15 cellular contexts compared by ENCODE assay signal in genomic region chr10:4170181-4170580, GRCh38.
DNase-seq lines count a peak whose midpoint lies in the region; ATAC-seq, FAIRE-seq and TF ChIP-seq lines count a peak whose summit lies in the region.
"Had no signal": no experiment of that assay in that cellular context is flagged by ENCODE, and none has a peak within 500 bp of the region (broad histone marks: within the 10 kb centered on the region; RNA-seq: fewer than 3 reads in every experiment).

No MANE protein-coding gene starts in this region.

- POLR2A ChIA-PET in activated naive CD8-positive, alpha-beta T cell treated with anti-CD3 and anti-CD28 coated beads, Interleukin-2, amount 10 ng/mL, durations not matched to agents 7 days and 5 days (lab: Charles Lee), result no interaction called here

- peaks cover 3% of the 10 kb centered on the region for H3K27me3 Mint-ChIP-seq in activated naive CD8-positive, alpha-beta T cell treated with anti-CD3 and anti-CD28 coated beads, Interleukin-2, amount 10 ng/mL, durations not matched to agents 7 days and 5 days
- no peaks in the 10 kb centered on the region for H3K27me3 Mint-ChIP-seq in activated naive CD8-positive, alpha-beta T cell treated with anti-CD3 and anti-CD28 coated beads for 36 hours
- peaks cover 3% of the 10 kb centered on the region for H3K27me3 Mint-ChIP-seq in dendritic cell treated with granulocyte-macrophage colony-stimulating factor and Interleukin-4, amounts not matched to agents 40 ng/mL and 50 ng/mL, for 4 days
- peaks cover 3% of the 10 kb centered on the region for H3K27me3 Mint-ChIP-seq in glutamatergic neuron (ENCODE audit: unreplicated experiment)

- H3K27me3 ChIP-seq in keratinocyte (ENCODE audit: control insufficient read depth, extremely low read depth, insufficient read depth, low read length), result no peaks in the 10 kb centered on the region

- peaks cover 9% of the 10 kb centered on the region for H3K9me3 Mint-ChIP-seq in activated naive CD8-positive, alpha-beta T cell treated with anti-CD3 and anti-CD28 coated beads, Interleukin-2, amount 10 ng/mL, durations not matched to agents 7 days and 5 days
- peaks cover 5% of the 10 kb centered on the region for H3K9me3 Mint-ChIP-seq in activated naive CD8-positive, alpha-beta T cell treated with anti-CD3 and anti-CD28 coated beads for 36 hours
- peaks cover 29% of the 10 kb centered on the region for H3K9me3 Mint-ChIP-seq in dendritic cell treated with granulocyte-macrophage colony-stimulating factor and Interleukin-4, amounts not matched to agents 40 ng/mL and 50 ng/mL, for 4 days
- peaks cover 4% of the 10 kb centered on the region for H3K9me3 Mint-ChIP-seq in glutamatergic neuron (ENCODE audit: unreplicated experiment)
- H3K9me3 Mint-ChIP-seq: CD8-positive, alpha-beta T cell had no signal

- no peaks in the 10 kb centered on the region for H3K36me3 ChIP-seq in keratinocyte (ENCODE audit: control insufficient read depth in 2 of 2, extremely low read depth in 1 of 2, insufficient read depth in 2 of 2, low read length in 2 of 2)

- peaks cover 11% of the 10 kb centered on the region for H3K4me1 ChIP-seq in keratinocyte (ENCODE audit: control insufficient read depth, extremely low read depth, insufficient read depth, low read length)

- H3K9me1 ChIP-seq in keratinocyte (ENCODE audit: control insufficient read depth, extremely low read depth, insufficient read depth, low read length), result no peaks in the 10 kb centered on the region

- no peak overlapping the region for H3K9ac ChIP-seq in keratinocyte (ENCODE audit: control insufficient read depth, extremely low read depth, insufficient read depth, low read length)

- intact Hi-C loops in dendritic cell treated with granulocyte-macrophage colony-stimulating factor and Interleukin-4, amounts not matched to agents 40 ng/mL and 50 ng/mL, for 4 days (cut with micrococcal nuclease), result no loop called here
- intact Hi-C loops in sciatic nerve (cut with DNase I), result no loop called here

- TF ChIP-seq CTCF in keratinocyte (optimal IDR thresholded peaks at IDR 0.05 in 1 of 3, IDR thresholded peaks at IDR 0.05 in 1 of 3, conservative IDR thresholded peaks at IDR 0.05 in 1 of 3; ENCODE audit: extremely low read depth in 1 of 3, insufficient read depth in 2 of 3, low read length in 3 of 3) (no peak), glutamatergic neuron (IDR thresholded peaks at IDR 0.05; ENCODE audit: partially characterized antibody, unreplicated experiment) (no peak)

- H2AFZ ChIP-seq in keratinocyte (ENCODE audit: control insufficient read depth, low read length), result no peak overlapping the region

- DNase-seq in activated naive CD8-positive, alpha-beta T cell treated with anti-CD3 and anti-CD28 coated beads, Interleukin-2, amount 10 ng/mL, durations not matched to agents 7 days and 5 days, result no peak
- DNase-seq in activated naive CD8-positive, alpha-beta T cell treated with anti-CD3 and anti-CD28 coated beads for 36 hours, result no peak
- DNase-seq in keratinocyte (ENCODE audit: low read depth, low spot score), result no peak
- DNase-seq in sciatic nerve (ENCODE audit: low spot score), result no peak
- no peak for DNase-seq in D341Med (ENCODE audit: low spot score)
- DNase-seq in glutamatergic neuron, result no peak
- DNase-seq: CD8-positive, alpha-beta T cell; COR-L47; DND-41; GF-D8; H9 had no signal

- dilution Hi-C loops in keratinocyte (cut with MboI; ENCODE audit: extremely low pct_ligation_motif_present, low sequenced_read_pairs), result no loop called here

- H3K4me3 Mint-ChIP-seq in activated naive CD8-positive, alpha-beta T cell treated with anti-CD3 and anti-CD28 coated beads, Interleukin-2, amount 10 ng/mL, durations not matched to agents 7 days and 5 days, result no peak overlapping the region
- H3K4me3 Mint-ChIP-seq in activated naive CD8-positive, alpha-beta T cell treated with anti-CD3 and anti-CD28 coated beads for 36 hours, result no peak overlapping the region
- H3K4me3 Mint-ChIP-seq in dendritic cell treated with granulocyte-macrophage colony-stimulating factor and Interleukin-4, amounts not matched to agents 40 ng/mL and 50 ng/mL, for 4 days, result no peak overlapping the region
- H3K4me3 Mint-ChIP-seq in glutamatergic neuron (ENCODE audit: unreplicated experiment), result no peak overlapping the region
- H3K4me3 Mint-ChIP-seq: CD14-positive monocyte; CD8-positive, alpha-beta T cell; H9 had no signal

- H4K20me1 ChIP-seq in keratinocyte (ENCODE audit: control insufficient read depth, extremely low read depth, insufficient read depth, low read length), result no peaks in the 10 kb centered on the region

- peak overlapping the region; percentile 40 for H3K27ac Mint-ChIP-seq in activated naive CD8-positive, alpha-beta T cell treated with anti-CD3 and anti-CD28 coated beads, Interleukin-2, amount 10 ng/mL, durations not matched to agents 7 days and 5 days
- H3K27ac Mint-ChIP-seq in activated naive CD8-positive, alpha-beta T cell treated with anti-CD3 and anti-CD28 coated beads for 36 hours, result no peak overlapping the region
- peak overlapping the region; percentile 16 for H3K27ac Mint-ChIP-seq in dendritic cell treated with granulocyte-macrophage colony-stimulating factor and Interleukin-4, amounts not matched to agents 40 ng/mL and 50 ng/mL, for 4 days
- H3K27ac Mint-ChIP-seq in glutamatergic neuron (ENCODE audit: unreplicated experiment), result no peak overlapping the region
- H3K27ac Mint-ChIP-seq: CD8-positive, alpha-beta T cell; H9 had no signal

- peaks cover 1% of the 10 kb centered on the region for H3K9me3 ChIP-seq in keratinocyte (ENCODE audit: control insufficient read depth, low read depth, low read length)

- FAIRE-seq in keratinocyte (lab: Jason Lieb, UNC), result peak; percentile 90

- ATAC-seq in activated naive CD8-positive, alpha-beta T cell treated with anti-CD3 and anti-CD28 coated beads, Interleukin-2, amount 10 ng/mL, durations not matched to agents 7 days and 5 days (ENCODE audit: low read depth), result no peak
- ATAC-seq in HG02970 (IDR thresholded peaks at IDR 0.05; ENCODE audit: low FRiP score, unreplicated experiment) (no peak), sciatic nerve (no peak)
- ATAC-seq: CD8-positive, alpha-beta T cell had no signal

- peaks cover 5% of the 10 kb centered on the region for H3K36me3 Mint-ChIP-seq in activated naive CD8-positive, alpha-beta T cell treated with anti-CD3 and anti-CD28 coated beads, Interleukin-2, amount 10 ng/mL, durations not matched to agents 7 days and 5 days
- no peaks in the 10 kb centered on the region for H3K36me3 Mint-ChIP-seq in activated naive CD8-positive, alpha-beta T cell treated with anti-CD3 and anti-CD28 coated beads for 36 hours
- H3K36me3 Mint-ChIP-seq in dendritic cell treated with granulocyte-macrophage colony-stimulating factor and Interleukin-4, amounts not matched to agents 40 ng/mL and 50 ng/mL, for 4 days (ENCODE audit: low read depth), result peaks cover 21% of the 10 kb centered on the region
- H3K36me3 Mint-ChIP-seq in glutamatergic neuron (ENCODE audit: unreplicated experiment), result no peaks in the 10 kb centered on the region
- H3K36me3 Mint-ChIP-seq: CD8-positive, alpha-beta T cell had no signal

- no peak overlapping the region for H3K4me2 ChIP-seq in keratinocyte (ENCODE audit: control insufficient read depth, extremely low read depth, insufficient read depth, low read depth, low read length)

- no peaks in the 10 kb centered on the region for H3K79me2 ChIP-seq in keratinocyte (ENCODE audit: control insufficient read depth, insufficient read depth, low read length)

- H3K4me1 Mint-ChIP-seq in activated naive CD8-positive, alpha-beta T cell treated with anti-CD3 and anti-CD28 coated beads, Interleukin-2, amount 10 ng/mL, durations not matched to agents 7 days and 5 days, result no peaks in the 10 kb centered on the region
- H3K4me1 Mint-ChIP-seq in activated naive CD8-positive, alpha-beta T cell treated with anti-CD3 and anti-CD28 coated beads for 36 hours, result no peaks in the 10 kb centered on the region
- H3K4me1 Mint-ChIP-seq in dendritic cell treated with granulocyte-macrophage colony-stimulating factor and Interleukin-4, amounts not matched to agents 40 ng/mL and 50 ng/mL, for 4 days (ENCODE audit: low read depth), result peaks cover 3% of the 10 kb centered on the region
- peaks cover 2% of the 10 kb centered on the region for H3K4me1 Mint-ChIP-seq in glutamatergic neuron (ENCODE audit: low read depth, unreplicated experiment)

- H3K4me3 ChIP-seq in keratinocyte (ENCODE audit: control insufficient read depth in 2 of 3, extremely low read depth in 1 of 3, insufficient read depth in 2 of 3, low read depth in 1 of 3, low read length in 3 of 3), result no peak overlapping the region

- H3K27ac ChIP-seq in keratinocyte (ENCODE audit: control insufficient read depth, insufficient read depth, low read length), result no peak overlapping the region
- H3K27ac ChIP-seq: 22Rv1 had no signal

Comparison
In these comparisons a context has a peak if more than half of its experiments do, and no peak if none do; other contexts are left out.
1. H3K27ac Mint-ChIP-seq: peak in activated naive CD8-positive, alpha-beta T cell treated with anti-CD3 and anti-CD28 coated beads, Interleukin-2, amount 10 ng/mL, durations not matched to agents 7 days and 5 days (single experiment) and dendritic cell treated with granulocyte-macrophage colony-stimulating factor and Interleukin-4, amounts not matched to agents 40 ng/mL and 50 ng/mL, for 4 days (single experiment); none in activated naive CD8-positive, alpha-beta T cell treated with anti-CD3 and anti-CD28 coated beads for 36 hours (single experiment) and glutamatergic neuron (single experiment).